21 cellular contexts compared by ENCODE assay signal in the genomic region with DNA sequence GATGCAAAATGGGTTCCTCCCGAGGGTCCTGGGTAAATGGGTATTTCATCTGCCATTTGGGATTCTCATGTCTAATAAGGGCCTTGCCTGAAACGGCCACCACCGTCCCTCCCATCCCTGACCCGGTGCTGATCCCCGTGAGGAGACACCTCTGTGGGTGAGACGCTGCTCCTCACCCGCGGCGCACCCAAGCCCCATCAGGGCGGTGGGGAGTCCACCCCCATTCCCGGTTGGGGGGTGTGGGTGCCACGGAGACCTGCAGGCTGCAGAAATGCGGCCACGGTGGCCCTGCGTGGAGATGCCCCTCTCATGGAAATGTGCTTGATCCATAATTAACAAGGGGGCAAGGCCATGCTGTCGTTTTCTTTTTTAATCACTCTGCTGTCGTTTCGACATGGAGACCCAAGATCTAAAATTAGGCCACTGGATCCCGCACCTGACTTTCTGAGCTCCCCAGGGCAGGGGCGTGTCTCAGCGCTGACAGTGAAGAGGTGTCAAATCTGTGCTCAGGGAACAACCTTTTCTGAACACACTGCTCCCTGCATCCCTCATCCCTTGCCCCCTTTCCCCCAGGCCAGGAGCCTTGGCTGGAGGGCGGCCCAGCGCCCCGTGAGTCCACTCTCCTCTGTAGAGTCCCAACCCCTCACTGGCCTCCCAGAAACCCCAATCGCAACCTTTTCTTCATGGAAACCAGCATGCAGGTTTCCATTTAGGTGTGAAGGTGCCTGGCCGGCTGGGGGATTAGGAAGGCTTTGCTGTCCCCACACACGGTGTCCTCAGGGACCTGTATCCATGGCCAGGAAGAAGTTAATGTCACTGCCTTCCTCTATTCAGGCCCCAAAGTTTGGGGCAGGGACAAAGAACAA. TPM values are rescaled to one million over a fixed set of nuclear protein-coding genes. Genes with fewer than 3 reads are reported as not detected.
DNase-seq lines count a peak whose midpoint lies in the region; ATAC-seq, FAIRE-seq and TF ChIP-seq lines count a peak whose summit lies in the region.
"Had no signal": no experiment of that assay in that cellular context is flagged by ENCODE, and none has a peak within 500 bp of the region (broad histone marks: within the 10 kb centered on the region; RNA-seq: fewer than 3 reads in every experiment).

No MANE protein-coding gene starts in this region.

- H3K4me3 Mint-ChIP-seq in neural crest cell, result no peak overlapping the region
- H3K4me3 Mint-ChIP-seq: CD4-positive, alpha-beta memory T cell had no signal

- H3K27ac ChIP-seq in testis, result peak overlapping the region; percentile 57 to 68
- no peak overlapping the region for H3K27ac ChIP-seq in SJCRH30

- no peaks in the 10 kb centered on the region for H3K27me3 Mint-ChIP-seq in neural crest cell (ENCODE audit: low read depth)
- H3K27me3 Mint-ChIP-seq: CD4-positive, alpha-beta memory T cell had no signal

- H3K4me3 ChIP-seq in bronchial epithelial cell (ENCODE audit: low read depth, low read length) (no peak overlapping the region), testis (no peak overlapping the region), SJCRH30 (no peak overlapping the region)

- WGBS in testis, 2 donors, result 88 to 92% methylated on average over 25 to 27 of the region's 27 CpGs

- TF ChIP-seq CTCF in bronchial epithelial cell (IDR thresholded peaks at IDR 0.05; ENCODE audit: insufficient read depth, low read length, severe bottlenecking) (no peak), neural crest cell (conservative IDR thresholded peaks at IDR 0.05) (no peak), testis (IDR thresholded peaks at IDR 0.05) (no peak)

- no peaks in the 10 kb centered on the region for H3K9me3 ChIP-seq in testis
- no peaks in the 10 kb centered on the region for H3K9me3 ChIP-seq in SJCRH30 (replicated peaks)
- H3K9me3 ChIP-seq: BE2C had no signal

- ATAC-seq in left cardiac atrium (peak in 1 of 2 donors; percentile 30), GM21390 (IDR thresholded peaks at IDR 0.05; ENCODE audit: unreplicated experiment) (no peak)
- ATAC-seq: Panc1 had no signal

- no peak for DNase-seq in bronchial epithelial cell (ENCODE audit: low read depth)
- peak; percentile 31 for DNase-seq in left cardiac atrium
- no peak for DNase-seq in neural crest cell (ENCODE audit: low read depth, low spot score)
- DNase-seq in testis, result no peak
- no peak for DNase-seq in NCI-H345 (lab: John Stamatoyannopoulos, UW)
- DNase-seq in SJCRH30, result no peak
- DNase-seq: BE2C; Calu3; CD4-positive, alpha-beta memory T cell; DMS53; GDM1; H7; Kasumi-1; NCI-H1694; NCI-H2081; NCI-H2171; NCI-H524 treated with DMSO at 0.1 percent for 48 hours; NCI-H82 had no signal

- peak; percentile 83 for FAIRE-seq in bronchial epithelial cell (lab: Jason Lieb, UNC)
- FAIRE-seq: GM18507 had no signal

- H3K36me3 ChIP-seq in bronchial epithelial cell (ENCODE audit: control insufficient read depth, insufficient read depth, low read length), result no peaks in the 10 kb centered on the region
- H3K36me3 ChIP-seq in testis (ENCODE audit: low read depth, missing control alignments), result no peaks in the 10 kb centered on the region
- H3K36me3 ChIP-seq in SJCRH30, result no peaks in the 10 kb centered on the region
- H3K36me3 ChIP-seq: BE2C had no signal

- peak overlapping the region; percentile 35 for H3K27ac Mint-ChIP-seq in neural crest cell (ENCODE audit: unreplicated experiment)

- H3K27me3 ChIP-seq in bronchial epithelial cell (ENCODE audit: control insufficient read depth, insufficient read depth, low read length) (no peaks in the 10 kb centered on the region), testis (no peaks in the 10 kb centered on the region), SJCRH30 (no peaks in the 10 kb centered on the region)
- H3K27me3 ChIP-seq: BE2C had no signal

- H3K9me3 Mint-ChIP-seq in neural crest cell, result no peaks in the 10 kb centered on the region
- H3K9me3 Mint-ChIP-seq: CD4-positive, alpha-beta memory T cell had no signal

- intact Hi-C loops in left cardiac atrium (cut with DNase I), result no loop called here
- intact Hi-C loops in testis (cut with DNase I; ENCODE audit: low total_unique reads), result no loop called here

- no peak for TF ChIP-seq POLR2A in testis (IDR thresholded peaks at IDR 0.05)

- H3K36me3 Mint-ChIP-seq in neural crest cell (ENCODE audit: low read depth), result no peaks in the 10 kb centered on the region
- H3K36me3 Mint-ChIP-seq: CD4-positive, alpha-beta memory T cell had no signal

- H3K4me1 ChIP-seq in testis (peaks cover 54% of the 10 kb centered on the region), SJCRH30 (no peaks in the 10 kb centered on the region)

- peaks cover 10% of the 10 kb centered on the region for H3K4me1 Mint-ChIP-seq in neural crest cell
- H3K4me1 Mint-ChIP-seq: CD4-positive, alpha-beta memory T cell had no signal

RNA-seq across cellular contexts. Expression of a gene that starts 38.9 kb away (rescaled TPM):
- 23.4 and 35.1 TPM in 2 replicates for total RNA-seq in bronchial epithelial cell
- 10 to 100 TPM; 28.1 to 36.5 TPM for total RNA-seq in left cardiac atrium
- 39.2 and 43.0 TPM in 2 replicates for total RNA-seq in neural crest cell
- total RNA-seq in testis, result 100 to 1,000 TPM in 1 of 2 donors, 10 to 100 TPM in 1; 83.1 to 120 TPM
- 66.0 TPM for polyA plus RNA-seq in testis (ENCODE audit: insufficient read depth, low read depth, low replicate concordance)
- total RNA-seq in SJCRH30 (2014; rRNA removed; shearing (Covaris generic)), result 62.5 and 65.2 TPM in 2 replicates

RNA-seq across cellular contexts. Expression of a gene that starts 56.4 kb away (rescaled TPM):
- total RNA-seq in bronchial epithelial cell, result 0.26 and 0.38 TPM in 2 replicates
- 10 to 100 TPM; 35.3 to 55.1 TPM for total RNA-seq in left cardiac atrium
- 8.0 and 8.3 TPM in 2 replicates for total RNA-seq in neural crest cell
- 100 to 1,000 TPM in 1 of 2 donors, 10 to 100 TPM in 1; 99.7 to 129 TPM for total RNA-seq in testis
- 50.1 TPM for polyA plus RNA-seq in testis (ENCODE audit: insufficient read depth, low read depth, low replicate concordance)
- not detected in 2 replicates for total RNA-seq in SJCRH30 (2014; rRNA removed; shearing (Covaris generic))
- total RNA-seq: Calu3 had no signal
